In genomic region chr19:48501446-48501960, GRCh38 we compare ENCODE assay signal across 1 cellular context.
A peak's percentile ranks its signal among the peaks of the same experiment; 100 is the strongest.
TF ChIP-seq lines count a peak whose summit lies in the region.

No MANE protein-coding gene starts in this region.

TF ChIP-seq in K562, 482 proteins besides CTCF, POLR2A, EP300 and RAD21 (continued from another document and continues in another):
- TF ChIP-seq USF1 (CRISPR knock-in tag; IDR thresholded peaks at IDR 0.05) (peak; percentile 90), BCOR (IDR thresholded peaks at IDR 0.05) (peak; percentile 73), NCOA4 (IDR thresholded peaks at IDR 0.05; ENCODE audit: partially characterized antibody) (peak; percentile 71), ZFP91 (CRISPR knock-in tag; IDR thresholded peaks at IDR 0.05) (no peak), TOE1 (IDR thresholded peaks at IDR 0.05; ENCODE audit: borderline replicate concordance) (peak; percentile 100), TOE1 (CRISPR knock-in tag; IDR thresholded peaks at IDR 0.05; ENCODE audit: borderline replicate concordance, low read depth) (0 out of 2 replicates have a peak, but pooled peaks have one; percentile 72), CGGBP1 (CRISPR knock-in tag; IDR thresholded peaks at IDR 0.05) (no peak), TRIM28 (IDR thresholded peaks at IDR 0.05) (peak; percentile 99; the same call in 1 of the 2 replicates), ZNF24 (IDR thresholded peaks at IDR 0.05) (no peak), ZKSCAN1 (IDR thresholded peaks at IDR 0.05; ENCODE audit: low read depth, low read length) (no peak), SRSF1 (IDR thresholded peaks at IDR 0.05; ENCODE audit: low read depth, low read length) (no peak), NR2C2 (CRISPR knock-in tag; IDR thresholded peaks at IDR 0.05) (peak; percentile 95), NR2C2 (tag; IDR thresholded peaks at IDR 0.05) (peak; percentile 97), ARID3B (CRISPR knock-in tag; IDR thresholded peaks at IDR 0.05; ENCODE audit: borderline replicate concordance) (no peak), MCM7 (IDR thresholded peaks at IDR 0.05) (peak in 1 of 2 experiments; percentile 71; a peak in 1 of 4 replicates), ZBTB5 (IDR thresholded peaks at IDR 0.05) (peak; percentile 52; the same call in 1 of the 2 replicates), JUND (IDR thresholded peaks at IDR 0.05; ENCODE audit: borderline replicate concordance, low read depth, low read length) (no peak), JUND (tag; IDR thresholded peaks at IDR 0.05; ENCODE audit: borderline replicate concordance, low read depth, low read length) (no peak; the same call in 2 of the 3 replicates), ZNF263 (CRISPR knock-in tag; IDR thresholded peaks at IDR 0.05; ENCODE audit: borderline replicate concordance) (peak; percentile 94), ARID1B (IDR thresholded peaks at IDR 0.05) (peak; percentile 80), DNMT1 (IDR thresholded peaks at IDR 0.05) (peak; percentile 76; the same call in 1 of the 2 replicates), CSDE1 (IDR thresholded peaks at IDR 0.05) (no peak)
- TF ChIP-seq, protein P1, sequence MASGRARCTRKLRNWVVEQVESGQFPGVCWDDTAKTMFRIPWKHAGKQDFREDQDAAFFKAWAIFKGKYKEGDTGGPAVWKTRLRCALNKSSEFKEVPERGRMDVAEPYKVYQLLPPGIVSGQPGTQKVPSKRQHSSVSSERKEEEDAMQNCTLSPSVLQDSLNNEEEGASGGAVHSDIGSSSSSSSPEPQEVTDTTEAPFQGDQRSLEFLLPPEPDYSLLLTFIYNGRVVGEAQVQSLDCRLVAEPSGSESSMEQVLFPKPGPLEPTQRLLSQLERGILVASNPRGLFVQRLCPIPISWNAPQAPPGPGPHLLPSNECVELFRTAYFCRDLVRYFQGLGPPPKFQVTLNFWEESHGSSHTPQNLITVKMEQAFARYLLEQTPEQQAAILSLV (tag; IDR thresholded peaks at IDR 0.05): no peak
- TF ChIP-seq, protein P2, sequence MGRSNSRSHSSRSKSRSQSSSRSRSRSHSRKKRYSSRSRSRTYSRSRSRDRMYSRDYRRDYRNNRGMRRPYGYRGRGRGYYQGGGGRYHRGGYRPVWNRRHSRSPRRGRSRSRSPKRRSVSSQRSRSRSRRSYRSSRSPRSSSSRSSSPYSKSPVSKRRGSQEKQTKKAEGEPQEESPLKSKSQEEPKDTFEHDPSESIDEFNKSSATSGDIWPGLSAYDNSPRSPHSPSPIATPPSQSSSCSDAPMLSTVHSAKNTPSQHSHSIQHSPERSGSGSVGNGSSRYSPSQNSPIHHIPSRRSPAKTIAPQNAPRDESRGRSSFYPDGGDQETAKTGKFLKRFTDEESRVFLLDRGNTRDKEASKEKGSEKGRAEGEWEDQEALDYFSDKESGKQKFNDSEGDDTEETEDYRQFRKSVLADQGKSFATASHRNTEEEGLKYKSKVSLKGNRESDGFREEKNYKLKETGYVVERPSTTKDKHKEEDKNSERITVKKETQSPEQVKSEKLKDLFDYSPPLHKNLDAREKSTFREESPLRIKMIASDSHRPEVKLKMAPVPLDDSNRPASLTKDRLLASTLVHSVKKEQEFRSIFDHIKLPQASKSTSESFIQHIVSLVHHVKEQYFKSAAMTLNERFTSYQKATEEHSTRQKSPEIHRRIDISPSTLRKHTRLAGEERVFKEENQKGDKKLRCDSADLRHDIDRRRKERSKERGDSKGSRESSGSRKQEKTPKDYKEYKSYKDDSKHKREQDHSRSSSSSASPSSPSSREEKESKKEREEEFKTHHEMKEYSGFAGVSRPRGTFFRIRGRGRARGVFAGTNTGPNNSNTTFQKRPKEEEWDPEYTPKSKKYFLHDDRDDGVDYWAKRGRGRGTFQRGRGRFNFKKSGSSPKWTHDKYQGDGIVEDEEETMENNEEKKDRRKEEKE (IDR thresholded peaks at IDR 0.05; ENCODE audit: borderline replicate concordance in 1 of 2, control insufficient read depth in 1 of 2, low read depth in 2 of 2, low read length in 1 of 2): peak in 1 of 2 experiments; percentile 64; a peak in 1 of 4 replicates
- TF ChIP-seq, protein P3, sequence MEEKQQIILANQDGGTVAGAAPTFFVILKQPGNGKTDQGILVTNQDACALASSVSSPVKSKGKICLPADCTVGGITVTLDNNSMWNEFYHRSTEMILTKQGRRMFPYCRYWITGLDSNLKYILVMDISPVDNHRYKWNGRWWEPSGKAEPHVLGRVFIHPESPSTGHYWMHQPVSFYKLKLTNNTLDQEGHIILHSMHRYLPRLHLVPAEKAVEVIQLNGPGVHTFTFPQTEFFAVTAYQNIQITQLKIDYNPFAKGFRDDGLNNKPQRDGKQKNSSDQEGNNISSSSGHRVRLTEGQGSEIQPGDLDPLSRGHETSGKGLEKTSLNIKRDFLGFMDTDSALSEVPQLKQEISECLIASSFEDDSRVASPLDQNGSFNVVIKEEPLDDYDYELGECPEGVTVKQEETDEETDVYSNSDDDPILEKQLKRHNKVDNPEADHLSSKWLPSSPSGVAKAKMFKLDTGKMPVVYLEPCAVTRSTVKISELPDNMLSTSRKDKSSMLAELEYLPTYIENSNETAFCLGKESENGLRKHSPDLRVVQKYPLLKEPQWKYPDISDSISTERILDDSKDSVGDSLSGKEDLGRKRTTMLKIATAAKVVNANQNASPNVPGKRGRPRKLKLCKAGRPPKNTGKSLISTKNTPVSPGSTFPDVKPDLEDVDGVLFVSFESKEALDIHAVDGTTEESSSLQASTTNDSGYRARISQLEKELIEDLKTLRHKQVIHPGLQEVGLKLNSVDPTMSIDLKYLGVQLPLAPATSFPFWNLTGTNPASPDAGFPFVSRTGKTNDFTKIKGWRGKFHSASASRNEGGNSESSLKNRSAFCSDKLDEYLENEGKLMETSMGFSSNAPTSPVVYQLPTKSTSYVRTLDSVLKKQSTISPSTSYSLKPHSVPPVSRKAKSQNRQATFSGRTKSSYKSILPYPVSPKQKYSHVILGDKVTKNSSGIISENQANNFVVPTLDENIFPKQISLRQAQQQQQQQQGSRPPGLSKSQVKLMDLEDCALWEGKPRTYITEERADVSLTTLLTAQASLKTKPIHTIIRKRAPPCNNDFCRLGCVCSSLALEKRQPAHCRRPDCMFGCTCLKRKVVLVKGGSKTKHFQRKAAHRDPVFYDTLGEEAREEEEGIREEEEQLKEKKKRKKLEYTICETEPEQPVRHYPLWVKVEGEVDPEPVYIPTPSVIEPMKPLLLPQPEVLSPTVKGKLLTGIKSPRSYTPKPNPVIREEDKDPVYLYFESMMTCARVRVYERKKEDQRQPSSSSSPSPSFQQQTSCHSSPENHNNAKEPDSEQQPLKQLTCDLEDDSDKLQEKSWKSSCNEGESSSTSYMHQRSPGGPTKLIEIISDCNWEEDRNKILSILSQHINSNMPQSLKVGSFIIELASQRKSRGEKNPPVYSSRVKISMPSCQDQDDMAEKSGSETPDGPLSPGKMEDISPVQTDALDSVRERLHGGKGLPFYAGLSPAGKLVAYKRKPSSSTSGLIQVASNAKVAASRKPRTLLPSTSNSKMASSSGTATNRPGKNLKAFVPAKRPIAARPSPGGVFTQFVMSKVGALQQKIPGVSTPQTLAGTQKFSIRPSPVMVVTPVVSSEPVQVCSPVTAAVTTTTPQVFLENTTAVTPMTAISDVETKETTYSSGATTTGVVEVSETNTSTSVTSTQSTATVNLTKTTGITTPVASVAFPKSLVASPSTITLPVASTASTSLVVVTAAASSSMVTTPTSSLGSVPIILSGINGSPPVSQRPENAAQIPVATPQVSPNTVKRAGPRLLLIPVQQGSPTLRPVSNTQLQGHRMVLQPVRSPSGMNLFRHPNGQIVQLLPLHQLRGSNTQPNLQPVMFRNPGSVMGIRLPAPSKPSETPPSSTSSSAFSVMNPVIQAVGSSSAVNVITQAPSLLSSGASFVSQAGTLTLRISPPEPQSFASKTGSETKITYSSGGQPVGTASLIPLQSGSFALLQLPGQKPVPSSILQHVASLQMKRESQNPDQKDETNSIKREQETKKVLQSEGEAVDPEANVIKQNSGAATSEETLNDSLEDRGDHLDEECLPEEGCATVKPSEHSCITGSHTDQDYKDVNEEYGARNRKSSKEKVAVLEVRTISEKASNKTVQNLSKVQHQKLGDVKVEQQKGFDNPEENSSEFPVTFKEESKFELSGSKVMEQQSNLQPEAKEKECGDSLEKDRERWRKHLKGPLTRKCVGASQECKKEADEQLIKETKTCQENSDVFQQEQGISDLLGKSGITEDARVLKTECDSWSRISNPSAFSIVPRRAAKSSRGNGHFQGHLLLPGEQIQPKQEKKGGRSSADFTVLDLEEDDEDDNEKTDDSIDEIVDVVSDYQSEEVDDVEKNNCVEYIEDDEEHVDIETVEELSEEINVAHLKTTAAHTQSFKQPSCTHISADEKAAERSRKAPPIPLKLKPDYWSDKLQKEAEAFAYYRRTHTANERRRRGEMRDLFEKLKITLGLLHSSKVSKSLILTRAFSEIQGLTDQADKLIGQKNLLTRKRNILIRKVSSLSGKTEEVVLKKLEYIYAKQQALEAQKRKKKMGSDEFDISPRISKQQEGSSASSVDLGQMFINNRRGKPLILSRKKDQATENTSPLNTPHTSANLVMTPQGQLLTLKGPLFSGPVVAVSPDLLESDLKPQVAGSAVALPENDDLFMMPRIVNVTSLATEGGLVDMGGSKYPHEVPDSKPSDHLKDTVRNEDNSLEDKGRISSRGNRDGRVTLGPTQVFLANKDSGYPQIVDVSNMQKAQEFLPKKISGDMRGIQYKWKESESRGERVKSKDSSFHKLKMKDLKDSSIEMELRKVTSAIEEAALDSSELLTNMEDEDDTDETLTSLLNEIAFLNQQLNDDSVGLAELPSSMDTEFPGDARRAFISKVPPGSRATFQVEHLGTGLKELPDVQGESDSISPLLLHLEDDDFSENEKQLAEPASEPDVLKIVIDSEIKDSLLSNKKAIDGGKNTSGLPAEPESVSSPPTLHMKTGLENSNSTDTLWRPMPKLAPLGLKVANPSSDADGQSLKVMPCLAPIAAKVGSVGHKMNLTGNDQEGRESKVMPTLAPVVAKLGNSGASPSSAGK (IDR thresholded peaks at IDR 0.05): no peak
- TF ChIP-seq, protein P4, sequence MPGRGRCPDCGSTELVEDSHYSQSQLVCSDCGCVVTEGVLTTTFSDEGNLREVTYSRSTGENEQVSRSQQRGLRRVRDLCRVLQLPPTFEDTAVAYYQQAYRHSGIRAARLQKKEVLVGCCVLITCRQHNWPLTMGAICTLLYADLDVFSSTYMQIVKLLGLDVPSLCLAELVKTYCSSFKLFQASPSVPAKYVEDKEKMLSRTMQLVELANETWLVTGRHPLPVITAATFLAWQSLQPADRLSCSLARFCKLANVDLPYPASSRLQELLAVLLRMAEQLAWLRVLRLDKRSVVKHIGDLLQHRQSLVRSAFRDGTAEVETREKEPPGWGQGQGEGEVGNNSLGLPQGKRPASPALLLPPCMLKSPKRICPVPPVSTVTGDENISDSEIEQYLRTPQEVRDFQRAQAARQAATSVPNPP (IDR thresholded peaks at IDR 0.05; ENCODE audit: borderline replicate concordance, insufficient read depth, insufficient read length): no peak
- TF ChIP-seq, protein P5, sequence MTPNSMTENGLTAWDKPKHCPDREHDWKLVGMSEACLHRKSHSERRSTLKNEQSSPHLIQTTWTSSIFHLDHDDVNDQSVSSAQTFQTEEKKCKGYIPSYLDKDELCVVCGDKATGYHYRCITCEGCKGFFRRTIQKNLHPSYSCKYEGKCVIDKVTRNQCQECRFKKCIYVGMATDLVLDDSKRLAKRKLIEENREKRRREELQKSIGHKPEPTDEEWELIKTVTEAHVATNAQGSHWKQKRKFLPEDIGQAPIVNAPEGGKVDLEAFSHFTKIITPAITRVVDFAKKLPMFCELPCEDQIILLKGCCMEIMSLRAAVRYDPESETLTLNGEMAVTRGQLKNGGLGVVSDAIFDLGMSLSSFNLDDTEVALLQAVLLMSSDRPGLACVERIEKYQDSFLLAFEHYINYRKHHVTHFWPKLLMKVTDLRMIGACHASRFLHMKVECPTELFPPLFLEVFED (CRISPR knock-in tag; conservative IDR thresholded peaks at IDR 0.05): peak; percentile 96
